ENCODE assay signal across 9 cellular contexts in the genomic region with DNA sequence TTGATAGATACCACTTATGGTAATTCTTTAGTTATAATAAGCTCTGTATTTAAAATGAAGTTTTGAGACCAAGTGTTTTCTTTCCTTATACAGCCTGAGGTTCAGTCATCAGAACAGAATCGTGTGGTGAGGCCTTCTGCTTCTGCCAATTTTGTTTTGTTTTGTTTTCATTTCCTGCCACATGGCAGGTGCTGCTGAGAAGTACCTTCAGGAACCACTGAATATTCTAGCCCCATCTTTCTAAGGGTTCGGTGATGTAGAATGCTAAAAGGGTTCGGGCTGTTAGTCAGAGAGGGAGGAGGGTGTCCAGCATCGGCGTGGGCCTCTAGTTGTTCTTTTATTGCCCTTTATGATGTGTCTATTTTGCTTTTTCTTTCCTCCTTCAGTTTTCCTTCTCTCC. TPM values are rescaled to one million over a fixed set of nuclear protein-coding genes. Genes with fewer than 3 reads are reported as not detected.
DNase-seq lines count a peak whose midpoint lies in the region; ATAC-seq and TF ChIP-seq lines count a peak whose summit lies in the region.
"Had no signal": no experiment of that assay in that cellular context is flagged by ENCODE, and none has a peak within 500 bp of the region (broad histone marks: within the 10 kb centered on the region; RNA-seq: fewer than 3 reads in every experiment).

No MANE protein-coding gene starts in this region.

- H3K4me3 ChIP-seq in gastrocnemius medialis = no peak overlapping the region
- H3K4me3 ChIP-seq: lower lobe of right lung had no signal

- H3K27ac Mint-ChIP-seq in activated naive CD4-positive, alpha-beta T cell treated with anti-CD3 and anti-CD28 coated beads, Interleukin-2, amount 50 U/mL, for 72 hours = peak overlapping the region; percentile 75 to 92

- peak; percentile 74 for ATAC-seq in HG03135 (IDR thresholded peaks at IDR 0.05; ENCODE audit: unreplicated experiment)
- ATAC-seq in activated naive CD4-positive, alpha-beta T cell treated with anti-CD3 and anti-CD28 coated beads, Interleukin-2, amount 50 U/mL, for 72 hours = peak; percentile 89 to 94
- ATAC-seq in gastrocnemius medialis = no peak
- no peak for ATAC-seq in GM19463 (IDR thresholded peaks at IDR 0.05; ENCODE audit: unreplicated experiment)

- DNase-seq in NCI-H2107 treated with DMSO at 0.1 percent for 48 hours (lab: John Stamatoyannopoulos, UW; ENCODE audit: unreplicated experiment) = peak; percentile 66
- DNase-seq in NCI-H2107 (lab: John Stamatoyannopoulos, UW) = no peak
- DNase-seq in activated naive CD4-positive, alpha-beta T cell treated with anti-CD3 and anti-CD28 coated beads, Interleukin-2, amount 50 U/mL, for 72 hours (ENCODE audit: low spot score in 2 of 2) = no peak
- DNase-seq in gastrocnemius medialis = no peak
- DNase-seq in T1000 (lab: John Stamatoyannopoulos, UW) = no peak
- DNase-seq in stimulated activated CD8-positive, alpha-beta memory T cell treated with anti-CD3 and anti-CD28 coated beads, Interleukin-4, amount 100 ng/mL, for 48 hours = no peak
- DNase-seq: lower lobe of right lung had no signal

- intact Hi-C loops in gastrocnemius medialis (cut with DNase I; ENCODE audit: low total_unique reads) = no loop called here

- peak overlapping the region; percentile 21 to 61 (median 44) for H3K27ac ChIP-seq in gastrocnemius medialis
- H3K27ac ChIP-seq: lower lobe of right lung had no signal

- no peak for TF ChIP-seq POLR2A in gastrocnemius medialis (IDR thresholded peaks at IDR 0.05)

- in situ Hi-C loops in gastrocnemius medialis (cut with MboI; ENCODE audit: low sequenced_read_pairs in 4 of 4) = no loop called here

- TF ChIP-seq CTCF in gastrocnemius medialis (IDR thresholded peaks at IDR 0.05 in 4 of 5, conservative IDR thresholded peaks at IDR 0.05 in 1 of 5) = no peak

- H3K36me3 ChIP-seq in gastrocnemius medialis = no peaks in the 10 kb centered on the region
- H3K36me3 ChIP-seq: lower lobe of right lung had no signal

- H3K27me3 ChIP-seq in gastrocnemius medialis = no peaks in the 10 kb centered on the region

- no peaks in the 10 kb centered on the region for H3K36me3 Mint-ChIP-seq in activated naive CD4-positive, alpha-beta T cell treated with anti-CD3 and anti-CD28 coated beads, Interleukin-2, amount 50 U/mL, for 72 hours

- H3K4me1 ChIP-seq in gastrocnemius medialis = peaks cover 31 to 76% of the 10 kb centered on the region in 2 donors

- H3K9me3 Mint-ChIP-seq in activated naive CD4-positive, alpha-beta T cell treated with anti-CD3 and anti-CD28 coated beads, Interleukin-2, amount 50 U/mL, for 72 hours = no peaks in the 10 kb centered on the region

- H3K9me3 ChIP-seq in gastrocnemius medialis = no peaks in the 10 kb centered on the region
- H3K9me3 ChIP-seq: lower lobe of right lung had no signal

RNA-seq across cellular contexts. Expression of a gene that starts 25.8 kb away (rescaled TPM):
- 10 to 100 TPM; 57.7 to 63.2 TPM for total RNA-seq in activated naive CD4-positive, alpha-beta T cell treated with anti-CD3 and anti-CD28 coated beads, Interleukin-2, amount 50 U/mL, for 72 hours
- total RNA-seq in gastrocnemius medialis = 10 to 100 TPM; 31.9 to 76.7 (median 57.0) TPM

Comparison
In these comparisons a context has a peak if more than half of its experiments do, and no peak if none do; other contexts are left out.
1. ATAC-seq: peak in HG03135 (single experiment) and activated naive CD4-positive, alpha-beta T cell treated with anti-CD3 and anti-CD28 coated beads, Interleukin-2, amount 50 U/mL, for 72 hours (2 of 2); none in gastrocnemius medialis (0 of 2) and GM19463 (single experiment).